ENCODE assay signal across 9 cellular contexts in the genomic region with DNA sequence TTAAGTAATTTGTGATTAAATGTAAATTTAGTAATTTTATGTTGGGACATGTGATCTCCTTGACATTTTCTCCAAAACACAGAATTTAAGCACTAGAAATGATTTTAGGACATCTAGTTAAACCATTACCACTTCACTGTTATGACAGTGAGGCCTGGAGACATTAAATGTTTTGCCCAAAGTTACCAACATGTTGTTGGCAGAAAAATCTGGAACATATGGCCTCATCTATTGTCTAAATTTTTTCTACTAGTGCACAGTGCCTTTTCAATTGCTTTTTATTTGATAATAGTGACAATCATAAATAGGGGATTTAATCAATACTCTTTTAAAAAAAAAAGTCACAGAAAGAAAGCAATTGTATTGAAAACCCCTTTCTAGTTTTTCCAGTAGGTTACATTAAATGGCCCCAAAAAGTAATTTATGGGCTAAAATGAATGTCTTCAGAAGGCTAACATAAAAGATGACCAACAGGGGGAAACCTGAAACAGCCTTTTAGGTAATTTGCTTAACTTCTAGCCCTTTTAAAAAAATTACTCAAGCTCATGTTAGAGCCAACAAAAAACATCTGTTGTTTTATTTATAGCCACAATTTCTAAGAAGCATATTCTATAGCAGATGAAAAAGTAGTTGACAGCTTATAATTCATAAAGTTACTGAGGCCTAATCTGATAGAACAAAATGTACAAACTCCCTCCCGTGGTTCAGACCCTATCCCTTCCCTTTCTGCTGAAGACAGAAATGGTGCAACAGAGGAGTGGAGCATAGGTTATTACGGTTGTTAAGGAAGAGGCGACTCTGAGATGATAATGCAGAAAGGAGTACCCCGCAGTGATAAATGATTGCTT. TPM values are rescaled to one million over a fixed set of nuclear protein-coding genes. Genes with fewer than 3 reads are reported as not detected.
DNase-seq lines count a peak whose midpoint lies in the region; ATAC-seq and TF ChIP-seq lines count a peak whose summit lies in the region.
"Had no signal": no experiment of that assay in that cellular context is flagged by ENCODE, and none has a peak within 500 bp of the region (broad histone marks: within the 10 kb centered on the region; RNA-seq: fewer than 3 reads in every experiment).

No MANE protein-coding gene starts in this region.

- peaks cover 22 to 88% (median 27%) of the 10 kb centered on the region in 3 donors for H3K4me1 ChIP-seq in esophagus squamous epithelium
- H3K4me1 ChIP-seq in rectal smooth muscle tissue (ENCODE audit: control insufficient read depth, insufficient read depth, low read length), result peaks cover 55% of the 10 kb centered on the region

- 0 out of 3 replicates have a peak, but pooled peaks have one; percentile 23 for TF ChIP-seq CTCF in GM12872 (IDR thresholded peaks at IDR 0.05; ENCODE audit: insufficient read depth, low read depth, low read length)
- no peak for TF ChIP-seq CTCF in esophagus squamous epithelium (IDR thresholded peaks at IDR 0.05)

- WGBS in esophagus squamous epithelium, 2 donors, result 56 to 63% methylated on average over 4 of the region's 4 CpGs

- H3K4me3 ChIP-seq in esophagus squamous epithelium, result no peak overlapping the region
- H3K4me3 ChIP-seq in rectal smooth muscle tissue (ENCODE audit: low read length), result no peak overlapping the region

- H3K36me3 ChIP-seq in esophagus squamous epithelium (no peaks in the 10 kb centered on the region), rectal smooth muscle tissue (ENCODE audit: control insufficient read depth, insufficient read depth, low read length) (no peaks in the 10 kb centered on the region)
- H3K36me3 ChIP-seq: brain microvascular endothelial cell had no signal

- no peak for ATAC-seq in stimulated activated naive CD8-positive, alpha-beta T cell treated with anti-CD3 and anti-CD28 coated beads, Interleukin-15, Interleukin-2, amounts not matched to agents 100 U/mL and 50 U/mL, for 24 hours
- ATAC-seq in HG03342 (IDR thresholded peaks at IDR 0.05; ENCODE audit: unreplicated experiment), result no peak

- H3K27ac ChIP-seq in esophagus squamous epithelium (peak overlapping the region in 3 of 4 donors; percentile 51 to 62 (median 59)), rectal smooth muscle tissue (ENCODE audit: low read depth, low read length) (peak overlapping the region; percentile 57)
- H3K27ac ChIP-seq: brain microvascular endothelial cell had no signal

- DNase-seq in MV-4-11 (lab: John Stamatoyannopoulos, UW), result peak; percentile 45
- no peak for DNase-seq in esophagus squamous epithelium (lab: John Stamatoyannopoulos, UW)
- DNase-seq in GF-D8 (lab: John Stamatoyannopoulos, UW), result no peak
- no peak for DNase-seq in stimulated activated naive CD8-positive, alpha-beta T cell treated with anti-CD3 and anti-CD28 coated beads, Interleukin-15, Interleukin-2, amounts not matched to agents 100 U/mL and 50 U/mL, for 24 hours
- no peak for DNase-seq in SHP77 (lab: John Stamatoyannopoulos, UW)
- DNase-seq: brain microvascular endothelial cell had no signal

- H3K9ac ChIP-seq in rectal smooth muscle tissue (ENCODE audit: low read length), result no peak overlapping the region

- intact Hi-C loops in esophagus squamous epithelium (cut with DNase I), result no loop called here

- H3K27me3 ChIP-seq in esophagus squamous epithelium (no peaks in the 10 kb centered on the region), rectal smooth muscle tissue (ENCODE audit: control insufficient read depth, insufficient read depth, low read length) (no peaks in the 10 kb centered on the region)
- H3K27me3 ChIP-seq: brain microvascular endothelial cell had no signal

- no peak for TF ChIP-seq POLR2A in esophagus squamous epithelium (IDR thresholded peaks at IDR 0.05)

- H3K9me3 ChIP-seq in esophagus squamous epithelium, result no peaks in the 10 kb centered on the region

RNA-seq across cellular contexts. Expression of a gene that starts 45.8 kb away (rescaled TPM):
- 100 to 1,000 TPM in 1 of 4 donors, 10 to 100 TPM in 3; 15.9 to 114 (median 40.8) TPM for total RNA-seq in esophagus squamous epithelium
